In the genomic region with DNA sequence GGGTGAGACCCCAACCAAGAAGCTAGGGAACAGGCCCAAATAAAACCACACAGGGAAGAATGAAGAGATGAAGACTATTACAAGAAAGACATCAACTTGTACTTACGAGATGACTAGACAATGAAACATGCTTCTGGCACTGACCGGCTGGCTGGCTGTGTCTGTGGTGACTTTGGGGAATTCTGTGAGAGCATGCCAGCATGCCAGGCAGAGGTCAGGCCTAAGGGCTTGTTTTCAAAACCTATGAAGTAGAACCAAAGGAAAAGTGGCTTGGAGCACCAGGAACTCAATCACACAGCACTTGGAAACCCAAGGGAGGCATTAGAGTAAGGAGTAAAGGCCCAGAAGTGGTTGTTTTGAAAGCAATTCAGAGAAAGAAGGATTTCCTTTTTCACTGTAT, we compare ENCODE assay signal across 21 cellular contexts. TPM values are rescaled to one million over a fixed set of nuclear protein-coding genes. Genes with fewer than 3 reads are reported as not detected.
DNase-seq lines count a peak whose midpoint lies in the region; ATAC-seq and TF ChIP-seq lines count a peak whose summit lies in the region.
"Had no signal": no experiment of that assay in that cellular context is flagged by ENCODE, and none has a peak within 500 bp of the region (broad histone marks: within the 10 kb centered on the region; RNA-seq: fewer than 3 reads in every experiment).

No MANE protein-coding gene starts in this region.

- H3K27ac ChIP-seq in brain microvascular endothelial cell, result no peak overlapping the region
- H3K27ac ChIP-seq in prostate gland, result no peak overlapping the region
- H3K27ac ChIP-seq: gastroesophageal sphincter, left ventricle myocardium inferior, PC-9, sigmoid colon had no signal

- in situ Hi-C loops in brain microvascular endothelial cell (cut with HindIII; ENCODE audit: low pct_ligation_motif_present, low sequenced_read_pairs), result no loop called here

- no peaks in the 10 kb centered on the region for H3K9me3 ChIP-seq in prostate gland
- H3K9me3 ChIP-seq: gastroesophageal sphincter, left ventricle myocardium inferior, sigmoid colon had no signal

- H3K36me3 ChIP-seq in brain microvascular endothelial cell (replicated peaks) (no peaks in the 10 kb centered on the region), prostate gland (no peaks in the 10 kb centered on the region)
- H3K36me3 ChIP-seq: gastroesophageal sphincter, left ventricle myocardium inferior, sigmoid colon had no signal

- no peaks in the 10 kb centered on the region for H3K4me1 ChIP-seq in prostate gland (replicated peaks)
- H3K4me1 ChIP-seq: gastroesophageal sphincter, left ventricle myocardium inferior, sigmoid colon had no signal

- intact Hi-C loops in prostate gland (cut with DNase I), result no loop called here

- TF ChIP-seq CTCF in brain microvascular endothelial cell (IDR thresholded peaks at IDR 0.05; ENCODE audit: low read depth, low read length, missing control alignments) (no peak), prostate gland (IDR thresholded peaks at IDR 0.05) (no peak)

- no peak for TF ChIP-seq POLR2A in prostate gland (IDR thresholded peaks at IDR 0.05)

- 63% methylated on average over 2 of the region's 2 CpGs for whole genome bisulfite sequencing in prostate gland

- DNase-seq in AG20443 (ENCODE audit: low spot score) (peak; percentile 74), HK-2 (ENCODE audit: unreplicated experiment) (peak; percentile 53), brain microvascular endothelial cell (peak; percentile 1), kidney glomerular epithelial cell (lab: John Stamatoyannopoulos, UW) (peak; percentile 87), NCI-H526 treated with DMSO at 0.1 percent for 48 hours (lab: John Stamatoyannopoulos, UW) (no peak), prostate gland (ENCODE audit: low spot score) (no peak)
- no peak for DNase-seq in activated CD8-positive, alpha-beta memory T cell treated with anti-CD3 and anti-CD28 coated beads, Interleukin-2, amount 50 U/mL, for 4 hours
- DNase-seq: activated CD4-positive, CD25-positive, alpha-beta regulatory T cell treated with anti-CD3 and anti-CD28 coated beads, Interleukin-2, amount 50 U/mL, for 72 hours; activated effector memory CD4-positive, alpha-beta T cell treated with anti-CD3 and anti-CD28 coated beads, Interleukin-2, amount 50 U/mL, for 16 hours; amygdala; KBM-7; left ventricle myocardium inferior; NCI-H1105; PC-9; sigmoid colon; stimulated activated naive CD8-positive, alpha-beta T cell treated with anti-CD3 and anti-CD28 coated beads, Interleukin-15, amount 100 ng/mL, for 72 hours had no signal

- H3K27me3 ChIP-seq in brain microvascular endothelial cell (replicated peaks) (no peaks in the 10 kb centered on the region), prostate gland (replicated peaks; ENCODE audit: insufficient read depth) (no peaks in the 10 kb centered on the region)
- H3K27me3 ChIP-seq: gastroesophageal sphincter, sigmoid colon had no signal

- H3K4me3 ChIP-seq in brain microvascular endothelial cell (ENCODE audit: low read depth, low read length) (no peak overlapping the region), prostate gland (no peak overlapping the region)
- H3K4me3 ChIP-seq: gastroesophageal sphincter, left ventricle myocardium inferior, PC-9, sigmoid colon had no signal

- ATAC-seq in GM18909 (IDR thresholded peaks at IDR 0.05; ENCODE audit: poor library complexity, unreplicated experiment), result no peak
- ATAC-seq: gastroesophageal sphincter; stimulated activated naive CD8-positive, alpha-beta T cell treated with anti-CD3 and anti-CD28 coated beads, Interleukin-15, amount 100 ng/mL, for 72 hours had no signal

RNA-seq across cellular contexts. Expression of a gene that starts 28.4 kb away (rescaled TPM):
- total RNA-seq in prostate gland, result 10 to 100 TPM in 1 of 2 donors, not detected in 1; 20.2 TPM
- total RNA-seq: gastroesophageal sphincter, left ventricle myocardium inferior, omental fat pad, PC-9, sigmoid colon, SK-MEL-5, ureter had no signal

RNA-seq across cellular contexts. Expression of a gene that starts 57.2 kb away (rescaled TPM):
- 10 to 100 TPM; 62.2 to 96.7 TPM for total RNA-seq in prostate gland

Comparison
In these comparisons a context has a peak if more than half of its experiments do, and no peak if none do; other contexts are left out.
1. DNase-seq: peak in AG20443 (single experiment), HK-2 (single experiment), brain microvascular endothelial cell (single experiment) and kidney glomerular epithelial cell (single experiment); none in activated CD8-positive, alpha-beta memory T cell treated with anti-CD3 and anti-CD28 coated beads, Interleukin-2, amount 50 U/mL, for 4 hours (single experiment), NCI-H526 treated with DMSO at 0.1 percent for 48 hours (single experiment) and prostate gland (single experiment).